In genomic region chr20:16434087-16434664, GRCh38 we compare ENCODE assay signal across 8 cellular contexts.
A peak's percentile ranks its signal among the peaks of the same experiment; 100 is the strongest.
DNase-seq lines count a peak whose midpoint lies in the region; ATAC-seq and TF ChIP-seq lines count a peak whose summit lies in the region.

No MANE protein-coding gene starts in this region.

- peaks cover 8% of the 10 kb centered on the region for H3K9me3 Mint-ChIP-seq in CD4-positive, alpha-beta T cell
- H3K9me3 Mint-ChIP-seq in activated B cell treated with CpG ODN at 0.5 μM for 24 hours: peaks cover 2% of the 10 kb centered on the region
- H3K9me3 Mint-ChIP-seq in endodermal cell: peaks cover 6% of the 10 kb centered on the region
- H3K9me3 Mint-ChIP-seq in naive thymus-derived CD8-positive, alpha-beta T cell: peaks cover 0 to 6% (median 2%) of the 10 kb centered on the region in 9 donors

- no peak for TF ChIP-seq POLR2A in upper lobe of left lung (IDR thresholded peaks at IDR 0.05)

- no peak for ATAC-seq in CD4-positive, alpha-beta T cell (ENCODE audit: poor library complexity)
- ATAC-seq in activated B cell treated with CpG ODN at 0.5 μM for 24 hours (ENCODE audit: low read depth) (peak; percentile 91), upper lobe of left lung (ENCODE audit: low FRiP score in 2 of 2) (peak in 1 of 2 donors; percentile 56)
- ATAC-seq in naive thymus-derived CD8-positive, alpha-beta T cell: no peak

- intact Hi-C loops in CD4-positive, alpha-beta T cell (cut with DNase I, micrococcal nuclease): no loop called here
- intact Hi-C loops in activated B cell treated with CpG ODN at 0.5 μM for 24 hours (cut with micrococcal nuclease): loop anchor here (1.0 kb wide), 1 partner anchor 725 kb away; no protein-coding TSS in a partner anchor

- H3K4me3 ChIP-seq in endodermal cell (ENCODE audit: low read length) (no peak overlapping the region), upper lobe of left lung (no peak overlapping the region)

- H3K4me3 Mint-ChIP-seq in CD4-positive, alpha-beta T cell: no peak overlapping the region
- H3K4me3 Mint-ChIP-seq in activated B cell treated with CpG ODN at 0.5 μM for 24 hours: no peak overlapping the region
- H3K4me3 Mint-ChIP-seq in endodermal cell: no peak overlapping the region
- H3K4me3 Mint-ChIP-seq in naive thymus-derived CD8-positive, alpha-beta T cell: no peak overlapping the region

- H3K36me3 Mint-ChIP-seq in CD4-positive, alpha-beta T cell (ENCODE audit: low read depth): peaks cover 57% of the 10 kb centered on the region
- H3K36me3 Mint-ChIP-seq in activated B cell treated with CpG ODN at 0.5 μM for 24 hours (ENCODE audit: low read depth) (peaks cover 15% of the 10 kb centered on the region), endodermal cell (ENCODE audit: low read depth) (peaks cover 25% of the 10 kb centered on the region)
- H3K36me3 Mint-ChIP-seq in naive thymus-derived CD8-positive, alpha-beta T cell: peaks cover 10 to 35% (median 35%) of the 10 kb centered on the region in 3 donors

- peak; percentile 45 for TF ChIP-seq CTCF in CD4-positive, alpha-beta T cell (IDR thresholded peaks at IDR 0.05)
- TF ChIP-seq CTCF in activated B cell treated with CpG ODN at 0.5 μM for 24 hours (IDR thresholded peaks at IDR 0.05): no peak
- peak; percentile 86 for TF ChIP-seq CTCF in endodermal cell (conservative IDR thresholded peaks at IDR 0.05)
- peak in 5 of 6 experiments; percentile 10 to 72 (median 38) for TF ChIP-seq CTCF in upper lobe of left lung (IDR thresholded peaks at IDR 0.05)

- CTCF ChIA-PET in CD4-positive, alpha-beta T cell (lab: Charles Lee): no interaction called here
- CTCF ChIA-PET in activated B cell treated with CpG ODN at 0.5 μM for 24 hours (lab: Charles Lee): no interaction called here

- no peaks in the 10 kb centered on the region for H3K36me3 ChIP-seq in endodermal cell (ENCODE audit: control insufficient read depth, insufficient read depth, low read length)
- peaks cover 0 to 3% (median 0%) of the 10 kb centered on the region in 4 donors for H3K36me3 ChIP-seq in upper lobe of left lung

- no peaks in the 10 kb centered on the region for H3K27me3 ChIP-seq in CD4-positive, alpha-beta T cell (ENCODE audit: control insufficient read depth, insufficient read depth, low read length)
- H3K27me3 ChIP-seq in endodermal cell (ENCODE audit: control insufficient read depth, insufficient read depth, low read length, poor library complexity, severe bottlenecking): no peaks in the 10 kb centered on the region
- no peaks in the 10 kb centered on the region for H3K27me3 ChIP-seq in upper lobe of left lung

- H3K4me1 ChIP-seq in endodermal cell (ENCODE audit: control insufficient read depth, insufficient read depth, low read length) (no peaks in the 10 kb centered on the region), upper lobe of left lung (no peaks in the 10 kb centered on the region)

- POLR2A ChIA-PET in CD4-positive, alpha-beta T cell (lab: Charles Lee): no interaction called here
- POLR2A ChIA-PET in activated B cell treated with CpG ODN at 0.5 μM for 24 hours (lab: Charles Lee): no interaction called here
- POLR2A ChIA-PET in naive thymus-derived CD8-positive, alpha-beta T cell (lab: Charles Lee): no interaction called here

- H3K27me3 Mint-ChIP-seq in CD4-positive, alpha-beta T cell: no peaks in the 10 kb centered on the region
- H3K27me3 Mint-ChIP-seq in activated B cell treated with CpG ODN at 0.5 μM for 24 hours (no peaks in the 10 kb centered on the region), endodermal cell (ENCODE audit: insufficient read depth) (no peaks in the 10 kb centered on the region)
- H3K27me3 Mint-ChIP-seq in naive thymus-derived CD8-positive, alpha-beta T cell: no peaks in the 10 kb centered on the region

- H3K9me3 ChIP-seq in CD4-positive, alpha-beta T cell (ENCODE audit: control insufficient read depth, low read length): no peaks in the 10 kb centered on the region
- no peaks in the 10 kb centered on the region for H3K9me3 ChIP-seq in endodermal cell (ENCODE audit: control insufficient read depth, low read length)
- H3K9me3 ChIP-seq in upper lobe of left lung: no peaks in the 10 kb centered on the region

- H3K4me1 Mint-ChIP-seq in CD4-positive, alpha-beta T cell (ENCODE audit: low read depth): no peaks in the 10 kb centered on the region
- H3K4me1 Mint-ChIP-seq in activated B cell treated with CpG ODN at 0.5 μM for 24 hours (peaks cover 5% of the 10 kb centered on the region), endodermal cell (peaks cover 4% of the 10 kb centered on the region)
- H3K4me1 Mint-ChIP-seq in naive thymus-derived CD8-positive, alpha-beta T cell: peaks cover 0 to 2% (median under 1%) of the 10 kb centered on the region in 4 donors

- DNase-seq in CD4-positive, alpha-beta T cell: peak in 9 of 10 experiments; percentile 3 to 36 (median 10)
- DNase-seq in GM19240 (ENCODE audit: insufficient read length, low spot score) (peak; percentile 10), Kasumi-1 (lab: John Stamatoyannopoulos, UW) (peak; percentile 42 to 47), activated B cell treated with CpG ODN at 0.5 μM for 24 hours (peak; percentile 48), endodermal cell (peak; percentile 96), upper lobe of left lung (peak in 1 of 2 donors; percentile 22), NCI-H187 treated with DMSO at 0.1 percent for 48 hours (lab: John Stamatoyannopoulos, UW) (no peak)
- peak in 6 of 10 donors; percentile 3 to 25 (median 7) for DNase-seq in naive thymus-derived CD8-positive, alpha-beta T cell

- H3K27ac ChIP-seq in CD4-positive, alpha-beta T cell (ENCODE audit: low read depth, low read length): no peak overlapping the region
- H3K27ac ChIP-seq in endodermal cell (ENCODE audit: low read depth, low read length): no peak overlapping the region
- no peak overlapping the region for H3K27ac ChIP-seq in upper lobe of left lung

- 71 to 82% methylated on average over 7 to 10 of the region's 10 CpGs for WGBS in endodermal cell (ENCODE audit: insufficient coverage in 1 of 2, insufficient read length in 1 of 2), 2 experiments
- 69 to 73% methylated on average over 10 of the region's 10 CpGs for WGBS in upper lobe of left lung, 2 donors

- H3K9ac ChIP-seq in endodermal cell (ENCODE audit: extremely low read depth, low read length, poor library complexity, severe bottlenecking): no peak overlapping the region

- no peak for TF ChIP-seq EP300 in upper lobe of left lung (IDR thresholded peaks at IDR 0.05)

- H3K27ac Mint-ChIP-seq in CD4-positive, alpha-beta T cell: no peak overlapping the region
- H3K27ac Mint-ChIP-seq in activated B cell treated with CpG ODN at 0.5 μM for 24 hours: no peak overlapping the region
- no peak overlapping the region for H3K27ac Mint-ChIP-seq in endodermal cell
- no peak overlapping the region for H3K27ac Mint-ChIP-seq in naive thymus-derived CD8-positive, alpha-beta T cell
